In genomic region chr5:95107138-95107537, GRCh38 we compare ENCODE assay signal across 35 cellular contexts.
DNase-seq lines count a peak whose midpoint lies in the region; ATAC-seq and TF ChIP-seq lines count a peak whose summit lies in the region.
"Had no signal": no experiment of that assay in that cellular context is flagged by ENCODE, and none has a peak within 500 bp of the region (broad histone marks: within the 10 kb centered on the region; RNA-seq: fewer than 3 reads in every experiment).

No MANE protein-coding gene starts in this region.

- no peaks in the 10 kb centered on the region for H3K36me3 Mint-ChIP-seq in mesothelial cell of epicardium
- H3K36me3 Mint-ChIP-seq: CD14-positive monocyte; CD4-positive, alpha-beta memory T cell; CD4-positive, CD25-positive, alpha-beta regulatory T cell; CD8-positive, alpha-beta memory T cell; CD8-positive, alpha-beta T cell had no signal

- no peaks in the 10 kb centered on the region for H3K9me3 ChIP-seq in PC-3 (ENCODE audit: low read length)
- H3K9me3 ChIP-seq in osteoblast (ENCODE audit: low read depth, low read length) = no peaks in the 10 kb centered on the region
- H3K9me3 ChIP-seq in skeletal muscle satellite cell (replicated peaks; ENCODE audit: low read length) = no peaks in the 10 kb centered on the region
- H3K9me3 ChIP-seq: A549; BE2C; BLaER1; BLaER1 treated with 17β-estradiol and CSF1 and Interleukin-3, amounts not matched to agents 10 nM and 100 nM; Caco-2 had no signal

- H3K4me1 ChIP-seq in PC-3 (ENCODE audit: insufficient read depth, low read length) = peaks cover 22% of the 10 kb centered on the region
- no peaks in the 10 kb centered on the region for H3K4me1 ChIP-seq in osteoblast (ENCODE audit: insufficient read depth, low read length)
- H3K4me1 ChIP-seq in skeletal muscle satellite cell (ENCODE audit: control insufficient read depth, insufficient read depth, low read length) = peaks cover 4% of the 10 kb centered on the region
- H3K4me1 ChIP-seq: A549, BE2C, BLaER1, Caco-2 had no signal

- H3K4me3 Mint-ChIP-seq in mesothelial cell of epicardium = no peak overlapping the region
- H3K4me3 Mint-ChIP-seq: B cell; CD14-positive monocyte; CD4-positive, alpha-beta memory T cell; CD4-positive, alpha-beta T cell; CD4-positive, CD25-positive, alpha-beta regulatory T cell; CD8-positive, alpha-beta memory T cell; CD8-positive, alpha-beta T cell had no signal

- H3K4me3 ChIP-seq in PC-3 (ENCODE audit: low read length) = no peak overlapping the region; the same call in 1 of the 2 replicates
- no peak overlapping the region for H3K4me3 ChIP-seq in osteoblast (ENCODE audit: insufficient read depth, low read length)
- H3K4me3 ChIP-seq in skeletal muscle satellite cell (ENCODE audit: low read length) = no peak overlapping the region
- H3K4me3 ChIP-seq: A549; BLaER1; BLaER1 treated with 17β-estradiol and CSF1 and Interleukin-3, amounts not matched to agents 10 nM and 100 nM had no signal

- no peak for TF ChIP-seq CTCF in PC-3 (conservative IDR thresholded peaks at IDR 0.05; ENCODE audit: low read depth, low read length)
- peak; percentile 10; the same call in 1 of the 2 replicates for TF ChIP-seq CTCF in RWPE1 (conservative IDR thresholded peaks at IDR 0.05; ENCODE audit: low read depth)
- no peak for TF ChIP-seq CTCF in osteoblast (IDR thresholded peaks at IDR 0.05; ENCODE audit: extremely low read depth, low read depth, low read length)
- no peak for TF ChIP-seq CTCF in mesothelial cell of epicardium (IDR thresholded peaks at IDR 0.05; ENCODE audit: unreplicated experiment)

- no peaks in the 10 kb centered on the region for H3K79me2 ChIP-seq in PC-3 (ENCODE audit: low read length)
- no peaks in the 10 kb centered on the region for H3K79me2 ChIP-seq in osteoblast (ENCODE audit: insufficient read depth, low read length)

- H3K27me3 ChIP-seq in PC-3 (ENCODE audit: low read length) (no peaks in the 10 kb centered on the region), osteoblast (ENCODE audit: insufficient read depth, low read length) (no peaks in the 10 kb centered on the region), skeletal muscle satellite cell (ENCODE audit: control insufficient read depth, insufficient read depth, low read length) (no peaks in the 10 kb centered on the region)
- H3K27me3 ChIP-seq: BE2C; BLaER1; BLaER1 treated with 17β-estradiol and CSF1 and Interleukin-3, amounts not matched to agents 10 nM and 100 nM had no signal

- CTCF ChIA-PET in PC-3 (lab: Charles Lee) = no interaction called here
- CTCF ChIA-PET in RWPE1 (lab: Yijun Ruan, JAX) = no interaction called here

- no peaks in the 10 kb centered on the region for H3K27me3 Mint-ChIP-seq in mesothelial cell of epicardium (ENCODE audit: low read depth)
- H3K27me3 Mint-ChIP-seq: B cell; CD4-positive, alpha-beta memory T cell; CD4-positive, alpha-beta T cell; CD4-positive, CD25-positive, alpha-beta regulatory T cell; CD8-positive, alpha-beta memory T cell had no signal

- POLR2A ChIA-PET in PC-3 (lab: Charles Lee; ENCODE audit: unreplicated experiment) = no interaction called here
- POLR2A ChIA-PET in RWPE1 (lab: Yijun Ruan, JAX; ENCODE audit: low non-redundant PET) = no interaction called here

- peak overlapping the region; percentile 90 for H3K27ac ChIP-seq in PC-3 (ENCODE audit: low read length)
- H3K27ac ChIP-seq in RWPE1 = no peak overlapping the region
- H3K27ac ChIP-seq in osteoblast (ENCODE audit: low read depth, low read length) = no peak overlapping the region
- H3K27ac ChIP-seq: 22Rv1; A549; BLaER1; BLaER1 treated with 17β-estradiol and CSF1 and Interleukin-3, amounts not matched to agents 10 nM and 100 nM; C4-2B had no signal

- peak overlapping the region; percentile 59 for H3K9ac ChIP-seq in PC-3 (ENCODE audit: low read length)
- H3K9ac ChIP-seq in skeletal muscle satellite cell (ENCODE audit: low read depth, low read length) = no peak overlapping the region
- H3K9ac ChIP-seq: BLaER1; BLaER1 treated with 17β-estradiol and CSF1 and Interleukin-3, amounts not matched to agents 10 nM and 100 nM had no signal

- H3K4me2 ChIP-seq in PC-3 (ENCODE audit: low read length) = peak overlapping the region; percentile 60
- H3K4me2 ChIP-seq in osteoblast (ENCODE audit: insufficient read depth, low read length) = no peak overlapping the region
- peak overlapping the region; percentile 21 for H3K4me2 ChIP-seq in skeletal muscle satellite cell (ENCODE audit: low read length)
- H3K4me2 ChIP-seq: A549; BLaER1; BLaER1 treated with 17β-estradiol and CSF1 and Interleukin-3, amounts not matched to agents 10 nM and 100 nM had no signal

- peak; percentile 87 for ATAC-seq in PC-3
- ATAC-seq: A549; CD8-positive, alpha-beta T cell had no signal

- H3F3A ChIP-seq in PC-3 (ENCODE audit: low read length, unreplicated experiment) = no peaks in the 10 kb centered on the region

- H3K27ac Mint-ChIP-seq in mesothelial cell of epicardium = no peak overlapping the region
- H3K27ac Mint-ChIP-seq: B cell; CD14-positive monocyte; CD4-positive, alpha-beta memory T cell; CD4-positive, alpha-beta T cell; CD4-positive, CD25-positive, alpha-beta regulatory T cell; CD8-positive, alpha-beta memory T cell; CD8-positive, alpha-beta T cell had no signal

- no peaks in the 10 kb centered on the region for H3K36me3 ChIP-seq in PC-3 (ENCODE audit: low read depth, low read length)
- no peaks in the 10 kb centered on the region for H3K36me3 ChIP-seq in osteoblast (ENCODE audit: insufficient read depth, low read length)
- H3K36me3 ChIP-seq in skeletal muscle satellite cell (ENCODE audit: insufficient read depth, low read length) = no peaks in the 10 kb centered on the region
- H3K36me3 ChIP-seq: BE2C; BLaER1; BLaER1 treated with 17β-estradiol and CSF1 and Interleukin-3, amounts not matched to agents 10 nM and 100 nM had no signal

- intact Hi-C loops in PC-3 (cut with micrococcal nuclease) = loop anchor here (2.0 kb wide), 1 partner anchor 26 kb away; no protein-coding TSS in a partner anchor

- H2AFZ ChIP-seq in PC-3 (ENCODE audit: low read length) (no peak overlapping the region), osteoblast (ENCODE audit: low read length) (no peak overlapping the region)

- no peaks in the 10 kb centered on the region for H3K9me3 Mint-ChIP-seq in mesothelial cell of epicardium
- H3K9me3 Mint-ChIP-seq: CD14-positive monocyte; CD4-positive, alpha-beta T cell; CD4-positive, CD25-positive, alpha-beta regulatory T cell; CD8-positive, alpha-beta T cell had no signal

- peaks cover 12% of the 10 kb centered on the region for H3K4me1 Mint-ChIP-seq in mesothelial cell of epicardium
- H3K4me1 Mint-ChIP-seq: B cell; CD14-positive monocyte; CD4-positive, alpha-beta memory T cell; CD4-positive, CD25-positive, alpha-beta regulatory T cell; CD8-positive, alpha-beta memory T cell had no signal

- no peaks in the 10 kb centered on the region for H4K20me1 ChIP-seq in PC-3 (ENCODE audit: low read length)
- H4K20me1 ChIP-seq in osteoblast (ENCODE audit: insufficient read depth, low read length) = no peaks in the 10 kb centered on the region
- H4K20me1 ChIP-seq: BLaER1; BLaER1 treated with 17β-estradiol and CSF1 and Interleukin-3, amounts not matched to agents 10 nM and 100 nM had no signal

- H3K9me2 ChIP-seq in PC-3 (replicated peaks; ENCODE audit: low read length) = no peaks in the 10 kb centered on the region

- BruUV-seq in PC-3 (replicated peaks; lab: Mats Ljungman, UMichigan) = no TSS peak

- DNase-seq in PC-3 (peak; percentile 79), RWPE1 (ENCODE audit: low spot score) (no peak), osteoblast (ENCODE audit: insufficient read length, low spot score, missing footprints) (peak; percentile 44), GF-D8 (lab: John Stamatoyannopoulos, UW) (no peak), HuH-7.5 (ENCODE audit: low spot score) (no peak), mesothelial cell of epicardium (ENCODE audit: low spot score in 2 of 2, unreplicated experiment in 2 of 2) (no peak), NCI-H1105 (lab: John Stamatoyannopoulos, UW) (no peak)
- DNase-seq: 8988T; ACHN; AML-193; BE2C; C1 segment of cervical spinal cord; Caco-2; Calu3; CD4-positive, alpha-beta memory T cell; CD4-positive, alpha-beta T cell; CD4-positive, CD25-positive, alpha-beta regulatory T cell; CD8-positive, alpha-beta memory T cell; CD8-positive, alpha-beta T cell; COR-L47; DMS 273 treated with DMSO at 0.1 percent for 48 hours; DMS153; DMS53; DMS79; DMS79 treated with DMSO at 0.1 percent for 48 hours; DND-41; EL had no signal

Comparison
In these comparisons a context has a peak if more than half of its experiments do, and no peak if none do; other contexts are left out.
1. DNase-seq: peak in PC-3 (single experiment) and osteoblast (single experiment); none in RWPE1 (single experiment), GF-D8 (single experiment), HuH-7.5 (single experiment), mesothelial cell of epicardium (0 of 2) and NCI-H1105 (single experiment).